ENCODE assay signal across 9 cellular contexts in the genomic region with DNA sequence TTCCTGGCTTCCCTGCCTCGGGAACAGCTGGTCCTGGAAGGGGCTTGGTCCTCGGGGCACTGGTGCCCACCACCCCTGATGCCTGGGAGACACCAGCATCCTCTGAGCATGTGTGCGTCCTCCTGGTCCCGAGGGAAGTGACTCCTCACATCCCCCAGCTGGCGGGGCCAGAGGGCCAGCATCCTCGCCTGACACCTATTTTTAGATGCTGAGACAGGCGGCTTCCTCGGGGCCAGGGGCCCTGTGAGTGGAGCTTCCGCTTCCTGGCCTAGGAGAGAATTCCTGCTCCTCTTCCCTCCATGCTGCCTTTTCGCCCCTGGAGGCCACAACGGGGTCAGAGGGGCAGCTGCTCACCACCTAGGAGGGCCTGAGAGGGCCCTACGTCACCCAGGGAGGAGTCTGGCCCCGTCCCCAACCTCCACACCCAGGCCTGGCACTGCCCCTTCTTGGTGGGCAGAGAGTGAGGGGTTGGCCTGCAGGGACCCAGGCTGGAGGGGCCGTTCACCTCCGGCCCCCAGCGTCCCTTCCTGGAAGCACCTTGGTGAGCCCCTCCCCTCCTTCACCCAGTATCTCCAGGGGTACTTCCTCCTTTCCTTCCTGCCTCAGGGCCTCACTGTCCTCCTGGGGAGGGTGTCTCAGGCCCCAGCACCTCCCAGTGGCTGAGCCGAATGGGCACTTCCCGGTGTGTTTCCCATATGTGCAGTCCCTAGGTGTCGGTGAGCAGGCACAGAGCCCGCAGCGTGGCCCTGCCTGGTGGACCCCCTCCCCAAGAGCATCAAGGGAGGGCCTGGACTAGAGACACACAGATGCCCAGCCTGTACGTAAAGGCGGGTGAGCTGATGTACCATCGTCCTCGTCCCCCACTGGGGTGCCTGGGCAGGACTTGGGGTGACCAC. TPM values are rescaled to one million over a fixed set of nuclear protein-coding genes. Genes with fewer than 3 reads are reported as not detected.
DNase-seq lines count a peak whose midpoint lies in the region; ATAC-seq and TF ChIP-seq lines count a peak whose summit lies in the region.
"Had no signal": no experiment of that assay in that cellular context is flagged by ENCODE, and none has a peak within 500 bp of the region (broad histone marks: within the 10 kb centered on the region; RNA-seq: fewer than 3 reads in every experiment).

No MANE protein-coding gene starts in this region.

- CTCF ChIA-PET in Calu3 (lab: Charles Lee) = no interaction called here

- no peaks in the 10 kb centered on the region for H3K9me3 Mint-ChIP-seq in stimulated activated naive CD8-positive, alpha-beta T cell treated with anti-CD3 and anti-CD28 coated beads, Interleukin-15, Interleukin-2, amounts not matched to agents 100 ng/mL and 50 ng/mL, for 24 hours
- H3K9me3 Mint-ChIP-seq in Calu3 (ENCODE audit: low read depth, unreplicated experiment) = no peaks in the 10 kb centered on the region

- no peak for TF ChIP-seq CTCF in Calu3 (IDR thresholded peaks at IDR 0.05; ENCODE audit: unreplicated experiment)
- TF ChIP-seq CTCF in omental fat pad (IDR thresholded peaks at IDR 0.05) = no peak

- H3K9ac ChIP-seq in muscle layer of colon (ENCODE audit: low read length) = peak overlapping the region; percentile 76

- peak overlapping the region; percentile 96 for H3K27ac ChIP-seq in muscle layer of colon (ENCODE audit: low read depth, low read length)

- H3K4me3 Mint-ChIP-seq in stimulated activated naive CD8-positive, alpha-beta T cell treated with anti-CD3 and anti-CD28 coated beads, Interleukin-15, Interleukin-2, amounts not matched to agents 100 ng/mL and 50 ng/mL, for 24 hours = no peak overlapping the region
- H3K4me3 Mint-ChIP-seq in Calu3 (ENCODE audit: low read depth, unreplicated experiment) = no peak overlapping the region

- BruUV-seq in Calu3 (replicated peaks; lab: Mats Ljungman, UMichigan) = no TSS peak

- H3K36me3 Mint-ChIP-seq in stimulated activated naive CD8-positive, alpha-beta T cell treated with anti-CD3 and anti-CD28 coated beads, Interleukin-15, Interleukin-2, amounts not matched to agents 100 ng/mL and 50 ng/mL, for 24 hours (ENCODE audit: low read depth) = no peaks in the 10 kb centered on the region
- H3K36me3 Mint-ChIP-seq in Calu3 (ENCODE audit: insufficient read depth, unreplicated experiment) = peaks cover 8% of the 10 kb centered on the region

- no peaks in the 10 kb centered on the region for H3K27me3 Mint-ChIP-seq in stimulated activated naive CD8-positive, alpha-beta T cell treated with anti-CD3 and anti-CD28 coated beads, Interleukin-15, Interleukin-2, amounts not matched to agents 100 ng/mL and 50 ng/mL, for 24 hours
- H3K27me3 Mint-ChIP-seq in Calu3 (ENCODE audit: unreplicated experiment) = no peaks in the 10 kb centered on the region

- peak overlapping the region; percentile 49 for H3K27ac Mint-ChIP-seq in stimulated activated naive CD8-positive, alpha-beta T cell treated with anti-CD3 and anti-CD28 coated beads, Interleukin-15, Interleukin-2, amounts not matched to agents 100 ng/mL and 50 ng/mL, for 24 hours
- no peak overlapping the region for H3K27ac Mint-ChIP-seq in Calu3 (ENCODE audit: unreplicated experiment)

- DNase-seq in stimulated activated naive CD8-positive, alpha-beta T cell treated with anti-CD3 and anti-CD28 coated beads, Interleukin-15, Interleukin-2, amounts not matched to agents 100 U/mL and 50 U/mL, for 24 hours = no peak
- peak; percentile 40 to 81 for DNase-seq in dermis microvascular lymphatic vessel endothelial cell (ENCODE audit: low read depth in 2 of 2)
- no peak for DNase-seq in Calu3
- DNase-seq in omental fat pad (ENCODE audit: low spot score) = no peak
- DNase-seq in activated CD4-positive, CD25-positive, alpha-beta regulatory T cell treated with anti-CD3 and anti-CD28 coated beads, Interleukin-2, amount 50 U/mL, for 72 hours = no peak
- DNase-seq: DMS 273 treated with DMSO at 0.1 percent for 48 hours had no signal

- H3K36me3 ChIP-seq in muscle layer of colon (ENCODE audit: insufficient read depth, low read length) = peaks cover 5% of the 10 kb centered on the region

- H3K4me1 ChIP-seq in muscle layer of colon (ENCODE audit: insufficient read depth, low read length) = peaks cover 85% of the 10 kb centered on the region

- no peaks in the 10 kb centered on the region for H3K9me3 ChIP-seq in muscle layer of colon (ENCODE audit: low read length)

- H3K27me3 ChIP-seq in muscle layer of colon (ENCODE audit: control insufficient read depth in 1 of 2, insufficient read depth in 2 of 2, low read length in 2 of 2) = no peaks in the 10 kb centered on the region

- no peak for ATAC-seq in stimulated activated naive CD8-positive, alpha-beta T cell treated with anti-CD3 and anti-CD28 coated beads, Interleukin-15, Interleukin-2, amounts not matched to agents 100 U/mL and 50 U/mL, for 24 hours
- ATAC-seq in GM21825 (IDR thresholded peaks at IDR 0.05; ENCODE audit: unreplicated experiment) (no peak), omental fat pad (ENCODE audit: low FRiP score) (no peak)

- H3K4me3 ChIP-seq in muscle layer of colon (ENCODE audit: low read depth in 1 of 2, low read length in 2 of 2) = peak overlapping the region in 1 of 2 donors; percentile 41

- intact Hi-C loops in Calu3 (cut with micrococcal nuclease; ENCODE audit: unreplicated experiment) = no loop called here

- peaks cover 66% of the 10 kb centered on the region for H3K4me1 Mint-ChIP-seq in stimulated activated naive CD8-positive, alpha-beta T cell treated with anti-CD3 and anti-CD28 coated beads, Interleukin-15, Interleukin-2, amounts not matched to agents 100 ng/mL and 50 ng/mL, for 24 hours (ENCODE audit: low read depth)
- H3K4me1 Mint-ChIP-seq in Calu3 (ENCODE audit: low read depth, unreplicated experiment) = no peaks in the 10 kb centered on the region

RNA-seq across cellular contexts. Expression of gene CD81, which starts 6.1 kb away (rescaled TPM):
- total RNA-seq in dermis microvascular lymphatic vessel endothelial cell (149 and 368 TPM in 2 replicates), Calu3 (2022) (283 and 310 TPM in 2 replicates), omental fat pad (100 to 1,000 TPM; 540 to 765 (median 577) TPM)

RNA-seq across cellular contexts. Expression of gene TSSC4, which starts 17.4 kb away (rescaled TPM):
- total RNA-seq in dermis microvascular lymphatic vessel endothelial cell (43.5 and 56.4 TPM in 2 replicates), Calu3 (2022) (49.4 and 51.9 TPM in 2 replicates), omental fat pad (10 to 100 TPM; 29.9 to 59.7 (median 33.5) TPM)

Comparison
In these comparisons a context has a peak if more than half of its experiments do, and no peak if none do; other contexts are left out.
1. DNase-seq: peak in dermis microvascular lymphatic vessel endothelial cell (2 of 2); none in stimulated activated naive CD8-positive, alpha-beta T cell treated with anti-CD3 and anti-CD28 coated beads, Interleukin-15, Interleukin-2, amounts not matched to agents 100 U/mL and 50 U/mL, for 24 hours (single experiment), Calu3 (single experiment), omental fat pad (single experiment) and activated CD4-positive, CD25-positive, alpha-beta regulatory T cell treated with anti-CD3 and anti-CD28 coated beads, Interleukin-2, amount 50 U/mL, for 72 hours (single experiment).